Comparison of ENCODE assay signal across 18 cellular contexts in genomic region chr17:29433551-29433950, GRCh38. TPM values are rescaled to one million over a fixed set of nuclear protein-coding genes. Genes with fewer than 3 reads are reported as not detected.
DNase-seq lines count a peak whose midpoint lies in the region; ATAC-seq, FAIRE-seq and TF ChIP-seq lines count a peak whose summit lies in the region.
"Had no signal": no experiment of that assay in that cellular context is flagged by ENCODE, and none has a peak within 500 bp of the region (broad histone marks: within the 10 kb centered on the region; RNA-seq: fewer than 3 reads in every experiment).

No MANE protein-coding gene starts in this region.

- peaks cover 5% of the 10 kb centered on the region for H3K79me1 ChIP-seq in mesenchymal stem cell (replicated peaks; ENCODE audit: low read length, poor library complexity, severe bottlenecking)

- peaks cover 29 to 81% (median 45%) of the 10 kb centered on the region in 11 experiments; a peak in 21 of 22 replicates for H3K36me3 ChIP-seq in BLaER1 treated with 17β-estradiol and CSF1 and Interleukin-3, amounts not matched to agents 10 nM and 100 nM
- H3K36me3 ChIP-seq in GM12878 (ENCODE audit: control insufficient read depth in 2 of 2, insufficient read depth in 2 of 2, low read length in 1 of 2) (peaks cover 1 to 3% of the 10 kb centered on the region in 2 experiments; a peak in 3 of 4 replicates), mesenchymal stem cell (ENCODE audit: control insufficient read depth in 1 of 2, insufficient read depth in 2 of 2, low read depth in 1 of 2, low read length in 2 of 2) (peaks cover 0 to 4% of the 10 kb centered on the region in 2 experiments), testis (ENCODE audit: low read depth, missing control alignments) (no peaks in the 10 kb centered on the region), brain microvascular endothelial cell (replicated peaks) (no peaks in the 10 kb centered on the region)
- H3K36me3 ChIP-seq: breast epithelium, prostate gland had no signal

- in situ Hi-C loops in GM12878 (cut with MboI) (no loop called here), brain microvascular endothelial cell (cut with HindIII; ENCODE audit: low pct_ligation_motif_present, low sequenced_read_pairs) (no loop called here)

- SMC1A ChIA-PET in GM12878 (lab: Charles Lee; ENCODE audit: uncharacterized antibody, unreplicated experiment): interaction anchor here (0.6 to 1.8 kb wide), 3 partner anchors 11 to 21 kb away, joined by 3 to 5 read pairs (median 4); no protein-coding TSS in a partner anchor

- H3K27me3 ChIP-seq in BLaER1 treated with 17β-estradiol and CSF1 and Interleukin-3, amounts not matched to agents 10 nM and 100 nM: no peaks in the 10 kb centered on the region
- H3K27me3 ChIP-seq in GM12878 (replicated peaks in 1 of 2; ENCODE audit: control insufficient read depth in 2 of 2, insufficient read depth in 2 of 2, low read length in 1 of 2) (no peaks in the 10 kb centered on the region), mesenchymal stem cell (ENCODE audit: control insufficient read depth in 1 of 2, insufficient read depth in 1 of 2, low read length in 2 of 2) (no peaks in the 10 kb centered on the region), testis (no peaks in the 10 kb centered on the region), brain microvascular endothelial cell (replicated peaks) (no peaks in the 10 kb centered on the region)
- H3K27me3 ChIP-seq: breast epithelium had no signal

- no peak for TF ChIP-seq EP300 in GM12878 (IDR thresholded peaks at IDR 0.05; ENCODE audit: borderline replicate concordance in 1 of 2, control insufficient read depth in 1 of 2, low read depth in 2 of 2, low read length in 2 of 2)

- H3K14ac ChIP-seq in mesenchymal stem cell (ENCODE audit: low read length in 2 of 2): no peak overlapping the region

- H3K4me2 ChIP-seq in BLaER1 treated with 17β-estradiol and CSF1 and Interleukin-3, amounts not matched to agents 10 nM and 100 nM: peak overlapping the region; percentile 13 to 77 (median 46); a peak in 21 of 22 replicates
- peak overlapping the region; percentile 94 for H3K4me2 ChIP-seq in GM12878 (ENCODE audit: control insufficient read depth, insufficient read depth)
- H3K4me2 ChIP-seq in mesenchymal stem cell (ENCODE audit: low read length, poor library complexity, severe bottlenecking): no peak overlapping the region

- BruUV-seq in GM12878 (replicated peaks; lab: Mats Ljungman, UMichigan): TSS peak; percentile 18

- H3K9ac ChIP-seq in BLaER1 treated with 17β-estradiol and CSF1 and Interleukin-3, amounts not matched to agents 10 nM and 100 nM: 0 out of 22 replicates have a peak overlapping the region, but pooled peaks of 1 of the 11 experiments have one; percentile 14
- peak overlapping the region; percentile 58 for H3K9ac ChIP-seq in GM12878 (ENCODE audit: control insufficient read depth, insufficient read depth, low read length)
- peak overlapping the region; percentile 45 for H3K9ac ChIP-seq in mesenchymal stem cell (ENCODE audit: low read length)

- intact Hi-C loops in GM12878 (cut with micrococcal nuclease; ENCODE audit: unreplicated experiment) (no loop called here), testis (cut with DNase I; ENCODE audit: low total_unique reads) (no loop called here)

- FAIRE-seq in GM12878 (lab: Jason Lieb, UNC): no peak

- H3K18ac ChIP-seq in mesenchymal stem cell (ENCODE audit: low read depth in 1 of 2, low read length in 2 of 2): no peak overlapping the region

- H3K27ac ChIP-seq in BLaER1 treated with 17β-estradiol and CSF1 and Interleukin-3, amounts not matched to agents 10 nM and 100 nM: peak overlapping the region in 6 of 11 experiments; percentile 0 to 39 (median 26); a peak in 5 of 22 replicates
- H3K27ac ChIP-seq in GM12878 (ENCODE audit: control insufficient read depth, insufficient read depth): peak overlapping the region; percentile 83
- no peak overlapping the region for H3K27ac ChIP-seq in mesenchymal stem cell (ENCODE audit: low read length, poor library complexity, severe bottlenecking)
- H3K27ac ChIP-seq in testis: no peak overlapping the region
- no peak overlapping the region for H3K27ac ChIP-seq in brain microvascular endothelial cell
- H3K27ac ChIP-seq: breast epithelium, C4-2B, prostate gland had no signal

- no peak overlapping the region for H4K91ac ChIP-seq in mesenchymal stem cell (ENCODE audit: low read length)

- no peak overlapping the region for H2BK120ac ChIP-seq in mesenchymal stem cell (ENCODE audit: low read depth, low read length)

- H3K4ac ChIP-seq in mesenchymal stem cell (ENCODE audit: low read depth in 1 of 2, low read length in 2 of 2): no peak overlapping the region

- POLR2A ChIA-PET in GM12878 (lab: Charles Lee): interaction anchor here (0.5 to 0.7 kb wide), 3 partner anchors 19 to 441 kb away, joined by 3 to 5 read pairs (median 4); no protein-coding TSS in a partner anchor

- TF ChIP-seq CTCF in GM12878 (IDR thresholded peaks at IDR 0.05 in 2 of 3, conservative IDR thresholded peaks at IDR 0.05 in 1 of 3; ENCODE audit: control insufficient read depth in 2 of 3, extremely low read depth in 1 of 3, insufficient read depth in 1 of 3, low read depth in 3 of 3, low read length in 3 of 3) (no peak), testis (IDR thresholded peaks at IDR 0.05) (no peak), brain microvascular endothelial cell (IDR thresholded peaks at IDR 0.05; ENCODE audit: low read depth, low read length, missing control alignments) (no peak)

- RAD21 ChIA-PET in GM12878 (lab: Charles Lee; ENCODE audit: unreplicated experiment): interaction anchor here (1.1 kb wide), 1 partner anchor 140 kb away, joined by 4 read pairs; no protein-coding TSS in a partner anchor

- peaks cover 42% of the 10 kb centered on the region for H3K79me2 ChIP-seq in GM12878 (ENCODE audit: control insufficient read depth, insufficient read depth, low read length)

- no peak overlapping the region for H2AK5ac ChIP-seq in mesenchymal stem cell (ENCODE audit: low read length, severe bottlenecking)

- TF ChIP-seq RAD21 in GM12878 (IDR thresholded peaks at IDR 0.05; ENCODE audit: insufficient read depth, low read depth, low read length): no peak

- H3K9me3 ChIP-seq in BLaER1 treated with 17β-estradiol and CSF1 and Interleukin-3, amounts not matched to agents 10 nM and 100 nM (replicated peaks in 1 of 11): peaks cover 0 to 21% (median 14%) of the 10 kb centered on the region in 11 experiments; a peak in 14 of 22 replicates
- no peaks in the 10 kb centered on the region; the same call in 2 of the 3 replicates for H3K9me3 ChIP-seq in GM12878 (replicated peaks; ENCODE audit: control insufficient read depth, insufficient read depth, low read length)
- no peaks in the 10 kb centered on the region for H3K9me3 ChIP-seq in mesenchymal stem cell (ENCODE audit: control insufficient read depth, low read length)
- no peaks in the 10 kb centered on the region for H3K9me3 ChIP-seq in testis
- H3K9me3 ChIP-seq: breast epithelium, prostate gland had no signal

- WGBS in GM12878 (ENCODE audit: insufficient coverage, insufficient replicate concordance, low lambda C conversion rate, missing lambda C conversion rate): 43% methylated on average over 4 of the region's 4 CpGs
- 93% methylated on average over 4 of the region's 4 CpGs for WGBS in mesenchymal stem cell
- WGBS in testis, 2 donors: 52 to 61% methylated on average over 4 of the region's 4 CpGs

- no peak overlapping the region for H2BK12ac ChIP-seq in mesenchymal stem cell (ENCODE audit: low read length in 2 of 2)

- peaks cover 66 to 100% (median 95%) of the 10 kb centered on the region in 11 experiments for H4K20me1 ChIP-seq in BLaER1 treated with 17β-estradiol and CSF1 and Interleukin-3, amounts not matched to agents 10 nM and 100 nM
- no peaks in the 10 kb centered on the region for H4K20me1 ChIP-seq in GM12878 (ENCODE audit: control insufficient read depth, insufficient read depth)

- no peak overlapping the region for H4K8ac ChIP-seq in mesenchymal stem cell (ENCODE audit: low read length)

- H3K23ac ChIP-seq in mesenchymal stem cell (ENCODE audit: low read length in 2 of 2): no peak overlapping the region

- DNase-seq in GM19240 (ENCODE audit: insufficient read length, low spot score) (peak; percentile 8), GM12878 (ENCODE audit: low read depth, low spot score) (no peak), mesenchymal stem cell (no peak), testis (no peak), GOT3 (lab: John Stamatoyannopoulos, UW) (no peak), brain microvascular endothelial cell (no peak)
- DNase-seq: activated CD4-positive, alpha-beta memory T cell treated with anti-CD3 and anti-CD28 coated beads for 36 hours; activated gamma-delta T cell treated with Interleukin-2 at 50 U/mL for 16 hours; head of caudate nucleus; stimulated activated CD4-positive, alpha-beta T cell treated with anti-CD3 and anti-CD28 coated beads, Interleukin-4, amount 100 ng/mL, for 24 hours; stimulated activated naive CD8-positive, alpha-beta T cell treated with anti-CD3 and anti-CD28 coated beads, Interleukin-15, amount 100 ng/mL, for 72 hours had no signal

- H3K4me3 ChIP-seq in BLaER1 treated with 17β-estradiol and CSF1 and Interleukin-3, amounts not matched to agents 10 nM and 100 nM: no peak overlapping the region
- peak overlapping the region; percentile 59; the same call in 1 of the 2 replicates for H3K4me3 ChIP-seq in GM12878
- peak overlapping the region in 1 of 2 experiments; percentile 40 for H3K4me3 ChIP-seq in mesenchymal stem cell (ENCODE audit: insufficient read depth in 1 of 2, low read depth in 1 of 2, low read length in 2 of 2)
- H3K4me3 ChIP-seq in testis: no peak overlapping the region
- no peak overlapping the region for H3K4me3 ChIP-seq in brain microvascular endothelial cell (ENCODE audit: low read depth, low read length)
- H3K4me3 ChIP-seq: breast epithelium, lung, prostate gland had no signal

- ATAC-seq in GM12878 (peak; percentile 85), HG02610 (IDR thresholded peaks at IDR 0.05; ENCODE audit: unreplicated experiment) (no peak)
- ATAC-seq: stimulated activated naive CD8-positive, alpha-beta T cell treated with anti-CD3 and anti-CD28 coated beads, Interleukin-15, amount 100 ng/mL, for 72 hours; T-cell had no signal

- no peak overlapping the region for H2BK5ac ChIP-seq in mesenchymal stem cell (ENCODE audit: low read depth, low read length, poor library complexity, severe bottlenecking)

- CTCF ChIA-PET in GM12878 (lab: Yijun Ruan, JAX): interaction anchor here (0.8 to 1.6 kb wide), 3 partner anchors 64 to 285 kb away, joined by 4 to 9 read pairs (median 5); no protein-coding TSS in a partner anchor

- H3K4me1 ChIP-seq in BLaER1 treated with 17β-estradiol and CSF1 and Interleukin-3, amounts not matched to agents 10 nM and 100 nM: peaks cover 15 to 26% (median 20%) of the 10 kb centered on the region in 10 experiments
- H3K4me1 ChIP-seq in GM12878 (ENCODE audit: control insufficient read depth, insufficient read depth, low read length): peaks cover 15% of the 10 kb centered on the region
- H3K4me1 ChIP-seq in mesenchymal stem cell (ENCODE audit: control insufficient read depth, insufficient read depth, low read depth, low read length): peaks cover 5% of the 10 kb centered on the region
- peaks cover 3% of the 10 kb centered on the region for H3K4me1 ChIP-seq in testis
- H3K4me1 ChIP-seq: breast epithelium, prostate gland had no signal

- H2AFZ ChIP-seq in GM12878 (ENCODE audit: control insufficient read depth, low read depth, low read length) (peak overlapping the region; percentile 67), mesenchymal stem cell (ENCODE audit: low read depth, low read length) (no peak overlapping the region)

- TF ChIP-seq POLR2A in GM12878 (IDR thresholded peaks at IDR 0.05; ENCODE audit: low read depth, low read length): no peak; the same call in 1 of the 2 replicates
- no peak for TF ChIP-seq POLR2A in testis (IDR thresholded peaks at IDR 0.05)

- H2BK15ac ChIP-seq in mesenchymal stem cell (ENCODE audit: low read depth, poor library complexity, severe bottlenecking): no peak overlapping the region

RNA-seq across cellular contexts. Expression of gene TAOK1, which starts 43.4 kb away (rescaled TPM):
- total RNA-seq in GM12878 (2013; cell fraction: nucleolus; rRNA removed): 94.8 and 101 TPM in 2 replicates
- 16.2 and 17.8 TPM in 2 replicates for total RNA-seq in GM12878 (2014; rRNA removed)
- total RNA-seq in GM12878 (2014; rRNA removed; fragmentation: Illumina TruSeq; extraction: Trizol): 18.1 and 19.3 TPM in 2 replicates
- 26.3 and 27.1 TPM in 2 replicates for total RNA-seq in GM12878 (2021)
- 3.9 TPM for polyA plus RNA-seq in GM12878 (2011; ENCODE audit: low read depth)
- 18.6 and 27.6 TPM in 2 replicates for polyA plus RNA-seq in GM12878 (2011; rRNA removed)
- polyA plus RNA-seq in GM12878 (2011; cell fraction: cytosol; rRNA removed): 5.2 and 7.0 TPM in 2 replicates
- polyA plus RNA-seq in GM12878 (2011; cell fraction: nucleus; rRNA removed): 25.2 and 26.3 TPM in 2 replicates
- 5.1 and 8.4 TPM in 2 replicates for polyA plus RNA-seq in GM12878 (2012)
- 15.1 and 18.1 TPM in 2 replicates for polyA plus RNA-seq in GM12878 (2014; fragmentation: Illumina TruSeq; extraction: Trizol)
- polyA plus RNA-seq in GM12878 (2014; fragmentation: Nextera tagmentation; extraction: Ambion mirVana): 1 to 10 TPM; 2.4 to 3.4 TPM
- 7.7 and 8.5 TPM in 2 replicates for polyA plus RNA-seq in GM12878 (2014; rRNA removed)
- polyA plus RNA-seq in GM12878 (2016; fragmentation: Nextera tagmentation; extraction: Ambion mirVana): 1 to 10 TPM; 2.0 to 2.7 TPM
- 26.9 and 44.5 TPM in 2 replicates for polyA minus RNA-seq in GM12878 (2011; rRNA and poly(A)+ RNA removed)
- 15.1 and 18.0 TPM in 2 replicates for polyA minus RNA-seq in GM12878 (2011; cell fraction: cytosol; rRNA and poly(A)+ RNA removed)
- 21.4 and 24.8 TPM in 2 replicates for polyA minus RNA-seq in GM12878 (2011; cell fraction: nucleus; rRNA and poly(A)+ RNA removed)
- polyA plus RNA-seq in mesenchymal stem cell (2013, experiment 1 of 2): 23.2 TPM
- 23.3 TPM for polyA plus RNA-seq in mesenchymal stem cell (2013, experiment 2 of 2)
- 100 to 1,000 TPM; 101 to 107 TPM for total RNA-seq in testis
- 28.4 TPM for polyA plus RNA-seq in testis (ENCODE audit: insufficient read depth, low read depth, low replicate concordance)

Comparison
In these comparisons a context has a peak if more than half of its experiments do, and no peak if none do; other contexts are left out.
1. H3K27ac ChIP-seq: peak in BLaER1 treated with 17β-estradiol and CSF1 and Interleukin-3, amounts not matched to agents 10 nM and 100 nM (6 of 11) and GM12878 (single experiment); none in mesenchymal stem cell (single experiment), testis (0 of 2) and brain microvascular endothelial cell (single experiment).